Comparison of ENCODE assay signal across 8 cellular contexts in the genomic region with DNA sequence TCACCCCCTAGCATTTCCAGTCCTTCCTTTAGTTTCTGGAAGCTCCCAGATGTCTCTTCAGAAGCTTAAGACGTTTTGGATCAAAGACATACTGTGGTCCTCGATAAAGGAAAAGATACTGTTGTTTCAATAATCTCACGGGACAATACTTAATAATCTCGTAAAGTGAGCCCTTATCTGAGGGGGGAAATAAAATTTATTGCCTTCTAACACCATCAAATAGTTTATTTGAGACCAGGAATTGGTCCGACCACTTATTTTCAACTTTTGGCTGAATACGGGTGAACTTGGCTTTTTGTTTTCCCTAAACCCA. TPM values are rescaled to one million over a fixed set of nuclear protein-coding genes. Genes with fewer than 3 reads are reported as not detected.
DNase-seq lines count a peak whose midpoint lies in the region; FAIRE-seq and TF ChIP-seq lines count a peak whose summit lies in the region.

No MANE protein-coding gene starts in this region.

- 28% methylated on average over 6 of the region's 6 CpGs for WGBS in lower leg skin, 2 donors

- peak overlapping the region; percentile 93 for H3K9ac ChIP-seq in astrocyte (ENCODE audit: low read length)

- H3K4me2 ChIP-seq in astrocyte (ENCODE audit: low read length), result peak overlapping the region; percentile 86

- H2AFZ ChIP-seq in astrocyte (ENCODE audit: low read depth, low read length), result peak overlapping the region; percentile 78

- FAIRE-seq in astrocyte (lab: Jason Lieb, UNC), result no peak

- H3K36me3 Mint-ChIP-seq in activated T-cell treated with anti-CD3 and anti-CD28 coated beads, Interleukin-2, amount 50 U/mL, for 24 hours (ENCODE audit: low read depth), result peaks cover 35% of the 10 kb centered on the region
- H3K36me3 Mint-ChIP-seq in astrocyte (ENCODE audit: low read depth, unreplicated experiment), result no peaks in the 10 kb centered on the region

- peak overlapping the region; percentile 100 for H3K4me3 Mint-ChIP-seq in activated T-cell treated with anti-CD3 and anti-CD28 coated beads, Interleukin-2, amount 50 U/mL, for 24 hours
- peak overlapping the region; percentile 100 for H3K4me3 Mint-ChIP-seq in astrocyte (ENCODE audit: unreplicated experiment)

- H3K27me3 Mint-ChIP-seq in activated T-cell treated with anti-CD3 and anti-CD28 coated beads, Interleukin-2, amount 50 U/mL, for 24 hours, result no peaks in the 10 kb centered on the region
- H3K27me3 Mint-ChIP-seq in astrocyte (ENCODE audit: low read depth, unreplicated experiment), result no peaks in the 10 kb centered on the region

- no peaks in the 10 kb centered on the region for H3K9me3 Mint-ChIP-seq in activated T-cell treated with anti-CD3 and anti-CD28 coated beads, Interleukin-2, amount 50 U/mL, for 24 hours
- no peaks in the 10 kb centered on the region for H3K9me3 Mint-ChIP-seq in astrocyte (ENCODE audit: unreplicated experiment)

- H3K4me3 ChIP-seq in astrocyte (ENCODE audit: insufficient read depth, low read depth, low read length) (peak overlapping the region; percentile 99), lower leg skin (ENCODE audit: low read depth, poor library complexity, severe bottlenecking) (peak overlapping the region; percentile 84), tibial artery (peak overlapping the region; percentile 77 to 94)

- H3K27me3 ChIP-seq in astrocyte (ENCODE audit: insufficient read depth, low read length) (no peaks in the 10 kb centered on the region), tibial artery (no peaks in the 10 kb centered on the region)

- H3K79me2 ChIP-seq in astrocyte (ENCODE audit: insufficient read depth, low read length), result peaks cover 43% of the 10 kb centered on the region

- H3K27ac ChIP-seq in astrocyte (ENCODE audit: low read depth, low read length) (peak overlapping the region; percentile 89), tibial artery (peak overlapping the region; percentile 69 to 76)

- intact Hi-C loops in lower leg skin (cut with DNase I; ENCODE audit: low total_unique reads), result no loop called here
- intact Hi-C loops in tibial artery (cut with DNase I; ENCODE audit: low total_unique reads), result no loop called here

- H3K4me1 ChIP-seq in astrocyte (ENCODE audit: insufficient read depth, low read length) (peaks cover 16% of the 10 kb centered on the region), tibial artery (peaks cover 0 to 23% (median 12%) of the 10 kb centered on the region in 4 donors)

- H4K20me1 ChIP-seq in astrocyte (ENCODE audit: insufficient read depth, low read length), result peaks cover 24% of the 10 kb centered on the region

- H3K4me1 Mint-ChIP-seq in activated T-cell treated with anti-CD3 and anti-CD28 coated beads, Interleukin-2, amount 50 U/mL, for 24 hours (ENCODE audit: low read depth), result peaks cover 38% of the 10 kb centered on the region
- peaks cover 6% of the 10 kb centered on the region for H3K4me1 Mint-ChIP-seq in astrocyte (ENCODE audit: low read depth, unreplicated experiment)

- no peak for DNase-seq in activated T-cell treated with anti-CD3 and anti-CD28 coated beads, Interleukin-2, amount 50 U/mL, for 24 hours
- DNase-seq in activated T-cell treated with anti-CD3 and anti-CD28 coated beads for 4 hours (no peak), astrocyte (ENCODE audit: low read depth) (no peak), lower leg skin (ENCODE audit: low spot score in 2 of 2) (no peak), tibial artery (no peak), H4 (ENCODE audit: low spot score) (no peak), NCI-H345 (lab: John Stamatoyannopoulos, UW) (no peak), NCI-H526 (lab: John Stamatoyannopoulos, UW) (no peak)

- H3K27ac Mint-ChIP-seq in activated T-cell treated with anti-CD3 and anti-CD28 coated beads, Interleukin-2, amount 50 U/mL, for 24 hours, result peak overlapping the region; percentile 100
- H3K27ac Mint-ChIP-seq in astrocyte (ENCODE audit: unreplicated experiment), result peak overlapping the region; percentile 99

- H3K36me3 ChIP-seq in astrocyte (ENCODE audit: insufficient read depth, low read length) (no peaks in the 10 kb centered on the region), tibial artery (no peaks in the 10 kb centered on the region)

- H3K9me3 ChIP-seq in astrocyte (ENCODE audit: insufficient read depth, low read depth, low read length) (no peaks in the 10 kb centered on the region), tibial artery (no peaks in the 10 kb centered on the region)

- no peak for TF ChIP-seq POLR2A in lower leg skin (IDR thresholded peaks at IDR 0.05)

- TF ChIP-seq CTCF in astrocyte (IDR thresholded peaks at IDR 0.05; ENCODE audit: insufficient read depth, low read depth, low read length), result no peak
- TF ChIP-seq CTCF in lower leg skin (IDR thresholded peaks at IDR 0.05), result no peak
- TF ChIP-seq CTCF in tibial artery (IDR thresholded peaks at IDR 0.05), result no peak

RNA-seq across cellular contexts. Expression of gene G2E3, which starts 0.6 kb away (rescaled TPM):
- total RNA-seq in astrocyte, result 22.4 and 22.8 TPM in 2 replicates
- 10 to 100 TPM in 2 of 4 donors, 1 to 10 TPM in 2; 8.0 to 13.0 (median 10.6) TPM for total RNA-seq in lower leg skin
- 16.2 and 18.5 TPM in 2 replicates for total RNA-seq in H4 (2014; rRNA removed; shearing (Covaris generic))
